Comparison of ENCODE assay signal across 21 cellular contexts in the genomic region with DNA sequence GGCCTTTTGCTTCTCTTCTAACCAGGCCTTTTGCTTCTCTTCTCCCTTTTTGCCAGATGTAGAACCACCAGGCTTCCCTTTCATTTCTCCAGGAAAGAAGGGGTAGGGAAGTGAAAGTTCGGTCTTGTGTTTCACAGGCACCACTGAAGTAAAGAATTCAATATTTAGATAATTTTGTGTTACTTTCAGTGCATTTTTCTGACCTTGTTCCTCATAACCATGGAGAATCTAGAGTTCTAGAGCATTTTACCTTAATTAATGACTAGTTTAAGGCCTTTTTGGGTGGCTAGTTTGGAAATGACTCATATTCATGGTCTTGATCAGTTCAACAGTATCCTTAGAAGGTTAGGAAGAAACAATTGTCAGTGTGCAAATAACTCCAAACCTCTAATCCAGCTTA. TPM values are rescaled to one million over a fixed set of nuclear protein-coding genes. Genes with fewer than 3 reads are reported as not detected.
DNase-seq lines count a peak whose midpoint lies in the region; ATAC-seq, FAIRE-seq and TF ChIP-seq lines count a peak whose summit lies in the region.
"Had no signal": no experiment of that assay in that cellular context is flagged by ENCODE, and none has a peak within 500 bp of the region (broad histone marks: within the 10 kb centered on the region; RNA-seq: fewer than 3 reads in every experiment).

No MANE protein-coding gene starts in this region.

- peak overlapping the region; percentile 34 to 74 (median 63) for H3K4me2 ChIP-seq in BLaER1 treated with 17β-estradiol and CSF1 and Interleukin-3, amounts not matched to agents 10 nM and 100 nM
- H3K4me2 ChIP-seq in GM12878 (ENCODE audit: control insufficient read depth, insufficient read depth), result no peak overlapping the region

- TF ChIP-seq EP300 in GM12878 (IDR thresholded peaks at IDR 0.05; ENCODE audit: borderline replicate concordance in 1 of 2, control insufficient read depth in 1 of 2, low read depth in 2 of 2, low read length in 2 of 2), result peak in 1 of 2 experiments; percentile 75; a peak in 2 of 4 replicates

- peaks cover 0 to 4% (median 0%) of the 10 kb centered on the region in 11 experiments; a peak in 2 of 22 replicates for H3K36me3 ChIP-seq in BLaER1 treated with 17β-estradiol and CSF1 and Interleukin-3, amounts not matched to agents 10 nM and 100 nM
- H3K36me3 ChIP-seq in GM06990 (ENCODE audit: control insufficient read depth, insufficient read depth, low read length) (no peaks in the 10 kb centered on the region), GM12878 (ENCODE audit: control insufficient read depth in 2 of 2, insufficient read depth in 2 of 2, low read length in 1 of 2) (no peaks in the 10 kb centered on the region; a peak in 1 of 4 replicates)
- H3K36me3 ChIP-seq: MG63, spleen, thyroid gland had no signal

- no peak overlapping the region for H3K4me3 ChIP-seq in BLaER1 treated with 17β-estradiol and CSF1 and Interleukin-3, amounts not matched to agents 10 nM and 100 nM
- H3K4me3 ChIP-seq in GM06990 (replicated peaks; ENCODE audit: low read depth, low read length), result no peak overlapping the region
- no peak overlapping the region for H3K4me3 ChIP-seq in GM12878
- H3K4me3 ChIP-seq: MG63, spleen, thyroid gland had no signal

- peak; percentile 46 for ATAC-seq in GM12878
- ATAC-seq: activated CD8-positive, alpha-beta T cell treated with anti-CD3 and anti-CD28 coated beads for 36 hours; HepG2; SK-N-SH treated with all-trans-retinoic acid at 6 μM for 48 hours had no signal

- peaks cover 56 to 80% (median 68%) of the 10 kb centered on the region in 10 experiments for H3K4me1 ChIP-seq in BLaER1 treated with 17β-estradiol and CSF1 and Interleukin-3, amounts not matched to agents 10 nM and 100 nM
- peaks cover 42% of the 10 kb centered on the region for H3K4me1 ChIP-seq in GM12878 (ENCODE audit: control insufficient read depth, insufficient read depth, low read length)

- TF ChIP-seq CTCF in GM06990 (IDR thresholded peaks at IDR 0.05; ENCODE audit: insufficient read depth, low read length, poor library complexity, severe bottlenecking) (no peak), GM12878 (IDR thresholded peaks at IDR 0.05 in 2 of 3, conservative IDR thresholded peaks at IDR 0.05 in 1 of 3; ENCODE audit: control insufficient read depth in 2 of 3, extremely low read depth in 1 of 3, insufficient read depth in 1 of 3, low read depth in 3 of 3, low read length in 3 of 3) (no peak)

- peaks cover 0 to 8% (median 0%) of the 10 kb centered on the region in 11 experiments; a peak in 2 of 22 replicates for H4K20me1 ChIP-seq in BLaER1 treated with 17β-estradiol and CSF1 and Interleukin-3, amounts not matched to agents 10 nM and 100 nM
- H4K20me1 ChIP-seq in GM12878 (ENCODE audit: control insufficient read depth, insufficient read depth), result no peaks in the 10 kb centered on the region

- no peaks in the 10 kb centered on the region for H3K27me3 ChIP-seq in BLaER1 treated with 17β-estradiol and CSF1 and Interleukin-3, amounts not matched to agents 10 nM and 100 nM
- H3K27me3 ChIP-seq in GM06990 (replicated peaks; ENCODE audit: control insufficient read depth, insufficient read depth, low read length) (no peaks in the 10 kb centered on the region), GM12878 (replicated peaks in 1 of 2; ENCODE audit: control insufficient read depth in 2 of 2, insufficient read depth in 2 of 2, low read length in 1 of 2) (no peaks in the 10 kb centered on the region)
- H3K27me3 ChIP-seq: MG63, spleen, thyroid gland had no signal

- no peak overlapping the region for H2AFZ ChIP-seq in GM12878 (ENCODE audit: control insufficient read depth, low read depth, low read length)

- CTCF ChIA-PET in GM12878 (lab: Yijun Ruan, JAX), result interaction anchor here (0.6 to 2.8 kb wide), 4 partner anchors 18 to 378 kb away, joined by 3 to 12 read pairs (median 4); no protein-coding TSS in a partner anchor

- H3K9me3 ChIP-seq in BLaER1 treated with 17β-estradiol and CSF1 and Interleukin-3, amounts not matched to agents 10 nM and 100 nM (replicated peaks in 1 of 11), result no peaks in the 10 kb centered on the region
- no peaks in the 10 kb centered on the region for H3K9me3 ChIP-seq in GM12878 (replicated peaks; ENCODE audit: control insufficient read depth, insufficient read depth, low read length)
- H3K9me3 ChIP-seq: MG63, spleen, thyroid gland had no signal

- WGBS in GM12878 (ENCODE audit: insufficient coverage, insufficient replicate concordance, low lambda C conversion rate, missing lambda C conversion rate), result 50% methylated on average over 1 of the region's 1 CpG

- intact Hi-C loops in GM12878 (cut with micrococcal nuclease; ENCODE audit: unreplicated experiment), result no loop called here

- in situ Hi-C loops in GM12878 (cut with MboI), result no loop called here

- no peak for TF ChIP-seq RAD21 in GM12878 (IDR thresholded peaks at IDR 0.05; ENCODE audit: insufficient read depth, low read depth, low read length)

- POLR2A ChIA-PET in GM12878 (lab: Charles Lee), result interaction anchor here (0.6 kb wide), 1 partner anchor 17 kb away, joined by 3 read pairs; no protein-coding TSS in a partner anchor

- no TSS peak for BruUV-seq in GM12878 (replicated peaks; lab: Mats Ljungman, UMichigan)

- H3K27ac ChIP-seq in BLaER1 treated with 17β-estradiol and CSF1 and Interleukin-3, amounts not matched to agents 10 nM and 100 nM, result peak overlapping the region in 4 of 11 experiments; percentile 9 to 45 (median 21); a peak in 4 of 22 replicates
- no peak overlapping the region for H3K27ac ChIP-seq in GM12878 (ENCODE audit: control insufficient read depth, insufficient read depth)
- H3K27ac ChIP-seq: thyroid gland had no signal

- RAD21 ChIA-PET in GM12878 (lab: Charles Lee; ENCODE audit: unreplicated experiment), result interaction anchor here (2.1 kb wide), 1 partner anchor 45 kb away, joined by 8 read pairs; no protein-coding TSS in a partner anchor

- SMC1A ChIA-PET in GM12878 (lab: Charles Lee; ENCODE audit: uncharacterized antibody, unreplicated experiment), result interaction anchor here (0.6 to 3.8 kb wide), 5 partner anchors 21 to 97 kb away, joined by 3 to 18 read pairs (median 4); no protein-coding TSS in a partner anchor

- peak; percentile 45 for DNase-seq in GM06990 (ENCODE audit: extremely low read depth, insufficient read length)
- peak; percentile 28 to 62 for DNase-seq in NOMO-1 (lab: John Stamatoyannopoulos, UW; ENCODE audit: unreplicated experiment in 2 of 2)
- no peak for DNase-seq in GM12878 (ENCODE audit: low read depth, low spot score)
- no peak for DNase-seq in foreskin melanocyte
- no peak for DNase-seq in epidermal melanocyte (ENCODE audit: insufficient read length, low spot score)
- DNase-seq in midbrain (lab: John Stamatoyannopoulos, UW), result no peak
- DNase-seq: activated CD8-positive, alpha-beta T cell treated with anti-CD3 and anti-CD28 coated beads for 36 hours; activated effector memory CD4-positive, alpha-beta T cell treated with Interleukin-2 at 50 U/mL for 16 hours; aorta; C1 segment of cervical spinal cord; effector memory CD4-positive, alpha-beta T cell; hippocampal formation; MG63; NCI-H1930; NCI-H510A; spleen; thyroid gland had no signal

- no peaks in the 10 kb centered on the region; the same call in 1 of the 2 replicates for H3K79me2 ChIP-seq in GM12878 (ENCODE audit: control insufficient read depth, insufficient read depth, low read length)

- H3K9ac ChIP-seq in BLaER1 treated with 17β-estradiol and CSF1 and Interleukin-3, amounts not matched to agents 10 nM and 100 nM, result no peak overlapping the region; a peak in 1 of 22 replicates
- no peak overlapping the region for H3K9ac ChIP-seq in GM12878 (ENCODE audit: control insufficient read depth, insufficient read depth, low read length)

- no peak for FAIRE-seq in GM12878 (lab: Jason Lieb, UNC)
- FAIRE-seq: HepG2, keratinocyte had no signal

- no peak for TF ChIP-seq POLR2A in GM12878 (IDR thresholded peaks at IDR 0.05; ENCODE audit: low read depth, low read length)

TF ChIP-seq in GM12878, 131 proteins besides CTCF, POLR2A, EP300 and RAD21 (continues in another document):
- no peak for TF ChIP-seq ZZZ3 (IDR thresholded peaks at IDR 0.05; ENCODE audit: control insufficient read depth, insufficient read length, low read depth)
- peak; percentile 60 for TF ChIP-seq ATF7 (IDR thresholded peaks at IDR 0.05; ENCODE audit: low read depth)
- TF ChIP-seq MTA3 (IDR thresholded peaks at IDR 0.05; ENCODE audit: borderline replicate concordance, low read length), result 0 out of 2 replicates have a peak, but pooled peaks have one; percentile 51
- peak; percentile 90 for TF ChIP-seq JUNB (IDR thresholded peaks at IDR 0.05)
- TF ChIP-seq NFYA (IDR thresholded peaks at IDR 0.05; ENCODE audit: borderline replicate concordance, low read depth, low read length), result no peak
- TF ChIP-seq BCL11A (IDR thresholded peaks at IDR 0.05; ENCODE audit: low read depth, low read length), result peak; percentile 85
- peak; percentile 46; the same call in 1 of the 2 replicates for TF ChIP-seq ATF2 (IDR thresholded peaks at IDR 0.05; ENCODE audit: low read length)

RNA-seq across cellular contexts. Expression of gene GRAMD1B, which starts 22.7 kb away (rescaled TPM):
- 194 and 207 TPM in 2 replicates for total RNA-seq in GM12878 (2013; cell fraction: nucleolus; rRNA removed)
- total RNA-seq in GM12878 (2014; rRNA removed) (26.4 and 29.9 TPM in 2 replicates), GM12878 (2014; rRNA removed; fragmentation: Illumina TruSeq; extraction: Trizol) (24.4 and 27.5 TPM in 2 replicates), GM12878 (2021) (49.1 and 52.1 TPM in 2 replicates)
- polyA plus RNA-seq in GM12878 (2011; ENCODE audit: low read depth), result 6.3 TPM
- polyA plus RNA-seq in GM12878 (2011; rRNA removed) (25.3 and 32.3 TPM in 2 replicates), GM12878 (2014; fragmentation: Illumina TruSeq; extraction: Trizol) (25.7 and 28.2 TPM in 2 replicates), GM12878 (2014; fragmentation: Nextera tagmentation; extraction: Ambion mirVana) (1 to 10 TPM; 1.9 to 3.5 TPM), GM12878 (2014; rRNA removed) (35.7 and 37.5 TPM in 2 replicates), GM12878 (2016; fragmentation: Nextera tagmentation; extraction: Ambion mirVana) (10 to 100 TPM; 12.6 to 13.3 TPM)
- 30.8 and 36.7 TPM in 2 replicates for polyA plus RNA-seq in GM12878 (2011; cell fraction: cytosol; rRNA removed)
- polyA plus RNA-seq in GM12878 (2011; cell fraction: nucleus; rRNA removed), result 84.2 and 87.2 TPM in 2 replicates
- 11.4 and 11.5 TPM in 2 replicates for polyA plus RNA-seq in GM12878 (2012)
- polyA minus RNA-seq in GM12878 (2011; rRNA and poly(A)+ RNA removed), result 46.2 and 52.8 TPM in 2 replicates
- polyA minus RNA-seq in GM12878 (2011; cell fraction: cytosol; rRNA and poly(A)+ RNA removed), result 19.5 and 22.4 TPM in 2 replicates
- 33.9 and 57.1 TPM in 2 replicates for polyA minus RNA-seq in GM12878 (2011; cell fraction: nucleus; rRNA and poly(A)+ RNA removed)
- total RNA-seq: HepG2 had no signal

Comparison
In these comparisons a context has a peak if more than half of its experiments do, and no peak if none do; other contexts are left out.
1. DNase-seq: peak in GM06990 (single experiment) and NOMO-1 (2 of 2); none in GM12878 (single experiment), foreskin melanocyte (single experiment), epidermal melanocyte (single experiment) and midbrain (single experiment).